In the genomic region with DNA sequence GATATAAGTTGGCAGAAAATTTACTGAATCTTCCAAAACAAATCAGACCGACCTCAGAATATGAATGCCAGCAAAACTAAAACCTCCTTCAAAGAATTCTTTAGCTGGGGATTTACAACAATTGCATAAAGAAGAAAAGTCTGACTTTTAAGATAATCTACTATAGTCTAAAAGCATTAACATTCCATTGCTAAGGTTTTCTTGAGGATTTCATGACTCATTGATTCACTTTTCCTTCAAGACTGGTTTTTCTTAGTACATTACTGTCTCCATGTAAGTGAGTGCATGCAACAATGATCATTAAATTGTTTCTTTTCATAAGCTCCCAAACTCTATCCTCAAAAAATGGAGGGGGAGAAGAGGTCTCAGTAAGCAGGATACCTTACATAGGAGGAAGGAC, we compare ENCODE assay signal across 14 cellular contexts. TPM values are rescaled to one million over a fixed set of nuclear protein-coding genes. Genes with fewer than 3 reads are reported as not detected.
A peak's percentile ranks its signal among the peaks of the same experiment; 100 is the strongest.
DNase-seq lines count a peak whose midpoint lies in the region; ATAC-seq, FAIRE-seq and TF ChIP-seq lines count a peak whose summit lies in the region.
"Had no signal": no experiment of that assay in that cellular context is flagged by ENCODE, and none has a peak within 500 bp of the region (broad histone marks: within the 10 kb centered on the region; RNA-seq: fewer than 3 reads in every experiment).

No MANE protein-coding gene starts in this region.

- 70% methylated on average over 1 of the region's 1 CpG for WGBS in HUES64
- 0% methylated on average over 1 of the region's 1 CpG for WGBS in mammary epithelial cell (ENCODE audit: low coverage, missing lambda C conversion rate)

- H3K27ac ChIP-seq in HUES64 (ENCODE audit: low read depth, low read length) = no peak overlapping the region
- peak overlapping the region; percentile 59 for H3K27ac ChIP-seq in mammary epithelial cell (ENCODE audit: insufficient read depth, low read depth, low read length)
- peak overlapping the region; percentile 93 for H3K27ac ChIP-seq in keratinocyte (ENCODE audit: control insufficient read depth, insufficient read depth, low read length)
- H3K27ac ChIP-seq: right lobe of liver had no signal

- peaks cover under 1% of the 10 kb centered on the region; the same call in 1 of the 2 replicates for H3K27me3 ChIP-seq in HUES64 (ENCODE audit: insufficient read depth, low read length)
- no peaks in the 10 kb centered on the region for H3K27me3 ChIP-seq in mammary epithelial cell (ENCODE audit: insufficient read depth, low read length)
- H3K27me3 ChIP-seq in keratinocyte (ENCODE audit: control insufficient read depth, extremely low read depth, insufficient read depth, low read length) = no peaks in the 10 kb centered on the region
- H3K27me3 ChIP-seq in BE2C = peaks cover 72% of the 10 kb centered on the region
- H3K27me3 ChIP-seq: right lobe of liver had no signal

- H3K4me1 ChIP-seq in HUES64 (ENCODE audit: insufficient read depth, low read length) = peaks cover 66% of the 10 kb centered on the region
- peaks cover 43% of the 10 kb centered on the region for H3K4me1 ChIP-seq in mammary epithelial cell (ENCODE audit: insufficient read depth, low read length)
- peaks cover 56% of the 10 kb centered on the region for H3K4me1 ChIP-seq in keratinocyte (ENCODE audit: control insufficient read depth, extremely low read depth, insufficient read depth, low read length)
- no peaks in the 10 kb centered on the region for H3K4me1 ChIP-seq in BE2C
- H3K4me1 ChIP-seq: right lobe of liver had no signal

- H3K4me2 ChIP-seq in mammary epithelial cell (ENCODE audit: insufficient read depth, low read depth, low read length) (peak overlapping the region; percentile 92), keratinocyte (ENCODE audit: control insufficient read depth, extremely low read depth, insufficient read depth, low read depth, low read length) (peak overlapping the region; percentile 95)

- H3K9me1 ChIP-seq in keratinocyte (ENCODE audit: control insufficient read depth, extremely low read depth, insufficient read depth, low read length) = no peaks in the 10 kb centered on the region

- H3K9me3 ChIP-seq in HUES64 (ENCODE audit: insufficient read depth, low read depth, low read length) (no peaks in the 10 kb centered on the region), mammary epithelial cell (replicated peaks; ENCODE audit: insufficient read depth, low read length) (no peaks in the 10 kb centered on the region), keratinocyte (ENCODE audit: control insufficient read depth, low read depth, low read length) (no peaks in the 10 kb centered on the region), BE2C (no peaks in the 10 kb centered on the region)
- H3K9me3 ChIP-seq: right lobe of liver had no signal

- dilution Hi-C loops in mammary epithelial cell (cut with HindIII; ENCODE audit: low sequenced_read_pairs) = loop anchor here (5.0 to 25.0 kb wide), 2 partner anchors 77 to 247 kb away; no protein-coding TSS in a partner anchor
- dilution Hi-C loops in keratinocyte (cut with MboI; ENCODE audit: extremely low pct_ligation_motif_present, low sequenced_read_pairs) = no loop called here

- peaks cover 10% of the 10 kb centered on the region for H3K27me3 Mint-ChIP-seq in type B pancreatic cell
- H3K27me3 Mint-ChIP-seq in activated T-cell treated with anti-CD3 and anti-CD28 coated beads, Interleukin-2, amount 50 U/mL, for 4 hours (ENCODE audit: low read depth) = peaks cover 57% of the 10 kb centered on the region

- peak overlapping the region; percentile 70 for H3K27ac Mint-ChIP-seq in type B pancreatic cell
- H3K27ac Mint-ChIP-seq: activated CD4-positive, alpha-beta T cell treated with anti-CD3 and anti-CD28 coated beads for 36 hours; stimulated activated naive CD8-positive, alpha-beta T cell treated with anti-CD3 and anti-CD28 coated beads, Interleukin-15, Interleukin-2, amounts not matched to agents 100 ng/mL and 50 ng/mL, for 24 hours; T-helper 17 cell had no signal

- H3K4me3 Mint-ChIP-seq in type B pancreatic cell = peak overlapping the region; percentile 96
- H3K4me3 Mint-ChIP-seq in activated T-cell treated with anti-CD3 and anti-CD28 coated beads, Interleukin-2, amount 50 U/mL, for 4 hours = no peak overlapping the region
- H3K4me3 Mint-ChIP-seq: activated CD4-positive, alpha-beta T cell treated with anti-CD3 and anti-CD28 coated beads for 36 hours; stimulated activated naive CD8-positive, alpha-beta T cell treated with anti-CD3 and anti-CD28 coated beads, Interleukin-15, Interleukin-2, amounts not matched to agents 100 ng/mL and 50 ng/mL, for 24 hours; T-helper 17 cell had no signal

- intact Hi-C loops in mammary epithelial cell (cut with micrococcal nuclease) = loop anchor here (2.0 to 10.0 kb wide), 4 partner anchors 35 to 601 kb away; no protein-coding TSS in a partner anchor

- no peak for TF ChIP-seq CTCF in mammary epithelial cell (conservative IDR thresholded peaks at IDR 0.05 in 1 of 2, IDR thresholded peaks at IDR 0.05 in 1 of 2; ENCODE audit: extremely low read depth in 1 of 2, insufficient read depth in 1 of 2, low read depth in 1 of 2, low read length in 2 of 2)
- no peak for TF ChIP-seq CTCF in keratinocyte (optimal IDR thresholded peaks at IDR 0.05 in 1 of 3, IDR thresholded peaks at IDR 0.05 in 1 of 3, conservative IDR thresholded peaks at IDR 0.05 in 1 of 3; ENCODE audit: extremely low read depth in 1 of 3, insufficient read depth in 2 of 3, low read length in 3 of 3)
- no peak for TF ChIP-seq CTCF in type B pancreatic cell (conservative IDR thresholded peaks at IDR 0.05)
- TF ChIP-seq CTCF in GM10248 (IDR thresholded peaks at IDR 0.05; ENCODE audit: control extremely low read depth, extremely low read depth, low read depth, missing control alignments) = no peak
- TF ChIP-seq CTCF in BE2C (IDR thresholded peaks at IDR 0.05; ENCODE audit: low read depth, low read length) = no peak

- H3K9ac ChIP-seq in HUES64 (ENCODE audit: low read depth, low read length) = peak overlapping the region; percentile 17; the same call in 1 of the 2 replicates
- H3K9ac ChIP-seq in mammary epithelial cell (ENCODE audit: insufficient read depth, low read length) = peak overlapping the region; percentile 20
- no peak overlapping the region for H3K9ac ChIP-seq in keratinocyte (ENCODE audit: control insufficient read depth, extremely low read depth, insufficient read depth, low read length)

- H4K20me1 ChIP-seq in mammary epithelial cell (ENCODE audit: insufficient read depth, low read length) = no peaks in the 10 kb centered on the region
- no peaks in the 10 kb centered on the region for H4K20me1 ChIP-seq in keratinocyte (ENCODE audit: control insufficient read depth, extremely low read depth, insufficient read depth, low read length)

- CTCF ChIA-PET in mammary epithelial cell (lab: Charles Lee; ENCODE audit: low non-redundant PET) (no interaction called here), GM10248 (lab: Yijun Ruan, JAX) (interaction anchor here (2.0 kb wide), 1 partner anchor 9 kb away, joined by 5 read pairs; no protein-coding TSS in a partner anchor)

- H3K4me1 Mint-ChIP-seq in type B pancreatic cell (ENCODE audit: unreplicated experiment) = peaks cover 55% of the 10 kb centered on the region
- peaks cover 10% of the 10 kb centered on the region for H3K4me1 Mint-ChIP-seq in activated T-cell treated with anti-CD3 and anti-CD28 coated beads, Interleukin-2, amount 50 U/mL, for 4 hours (ENCODE audit: low read depth)

- H3K4me3 ChIP-seq in HUES64 (ENCODE audit: low read length) (peak overlapping the region; percentile 92), mammary epithelial cell (replicated peaks in 1 of 3; ENCODE audit: insufficient read depth in 1 of 3, low read depth in 2 of 3, low read length in 3 of 3) (peak overlapping the region in 2 of 3 experiments; percentile 73 to 90), keratinocyte (ENCODE audit: control insufficient read depth in 2 of 3, extremely low read depth in 1 of 3, insufficient read depth in 2 of 3, low read depth in 1 of 3, low read length in 3 of 3) (peak overlapping the region in 1 of 3 experiments; percentile 11), BE2C (ENCODE audit: low read depth, low read length) (no peak overlapping the region)
- H3K4me3 ChIP-seq: right lobe of liver had no signal

- H3K79me2 ChIP-seq in mammary epithelial cell (ENCODE audit: insufficient read depth, low read length) = peaks cover 73% of the 10 kb centered on the region
- H3K79me2 ChIP-seq in keratinocyte (ENCODE audit: control insufficient read depth, insufficient read depth, low read length) = peaks cover 32% of the 10 kb centered on the region

- no TSS peak for BruUV-seq in mammary epithelial cell (replicated peaks; lab: Mats Ljungman, UMichigan)

- peak; percentile 75 for FAIRE-seq in keratinocyte (lab: Jason Lieb, UNC)

- POLR2A ChIA-PET in GM10248 (lab: Yijun Ruan, JAX) = no interaction called here

- no peaks in the 10 kb centered on the region for H3K36me3 Mint-ChIP-seq in type B pancreatic cell
- H3K36me3 Mint-ChIP-seq in activated T-cell treated with anti-CD3 and anti-CD28 coated beads, Interleukin-2, amount 50 U/mL, for 4 hours (ENCODE audit: insufficient read depth) = no peaks in the 10 kb centered on the region

- in situ Hi-C loops in mammary epithelial cell (cut with MboI; ENCODE audit: low sequenced_read_pairs in 2 of 2) = loop anchor here in 1 of 2 donors (25.0 kb wide), 2 partner anchors 247 to 453 kb away; no protein-coding TSS in a partner anchor

- H3K9me3 Mint-ChIP-seq in type B pancreatic cell = no peaks in the 10 kb centered on the region
- no peaks in the 10 kb centered on the region for H3K9me3 Mint-ChIP-seq in activated T-cell treated with anti-CD3 and anti-CD28 coated beads, Interleukin-2, amount 50 U/mL, for 4 hours
- H3K9me3 Mint-ChIP-seq: stimulated activated naive CD8-positive, alpha-beta T cell treated with anti-CD3 and anti-CD28 coated beads, Interleukin-15, Interleukin-2, amounts not matched to agents 100 ng/mL and 50 ng/mL, for 24 hours had no signal

- no peak for ATAC-seq in activated T-cell treated with anti-CD3 and anti-CD28 coated beads, Interleukin-2, amount 50 U/mL, for 4 hours
- ATAC-seq: activated CD4-positive, alpha-beta T cell treated with anti-CD3 and anti-CD28 coated beads for 36 hours; Panc1; right lobe of liver; T-helper 17 cell had no signal

- no peaks in the 10 kb centered on the region; the same call in 1 of the 2 replicates for H3K36me3 ChIP-seq in HUES64 (ENCODE audit: insufficient read depth, low read length)
- no peaks in the 10 kb centered on the region for H3K36me3 ChIP-seq in mammary epithelial cell (ENCODE audit: insufficient read depth, low read length)
- no peaks in the 10 kb centered on the region for H3K36me3 ChIP-seq in keratinocyte (ENCODE audit: control insufficient read depth in 2 of 2, extremely low read depth in 1 of 2, insufficient read depth in 2 of 2, low read length in 2 of 2)
- no peaks in the 10 kb centered on the region for H3K36me3 ChIP-seq in BE2C
- H3K36me3 ChIP-seq: right lobe of liver had no signal

- no peak overlapping the region for H2AFZ ChIP-seq in mammary epithelial cell (ENCODE audit: low read depth, low read length)
- no peak overlapping the region for H2AFZ ChIP-seq in keratinocyte (ENCODE audit: control insufficient read depth, low read length)

- DNase-seq in mammary epithelial cell (peak; percentile 52), keratinocyte (ENCODE audit: low read depth, low spot score) (no peak), type B pancreatic cell (ENCODE audit: extremely low spot score, unreplicated experiment) (no peak), GM10248 (ENCODE audit: extremely low spot score) (no peak), NCI-H187 (lab: John Stamatoyannopoulos, UW) (no peak), BE2C (no peak)
- no peak for DNase-seq in activated T-cell treated with anti-CD3 and anti-CD28 coated beads, Interleukin-2, amount 50 U/mL, for 4 hours
- DNase-seq: activated CD4-positive, alpha-beta T cell treated with anti-CD3 and anti-CD28 coated beads for 36 hours; NCI-H146; right lobe of liver; T-helper 17 cell had no signal

RNA-seq across cellular contexts. Expression of a gene that starts 3.1 kb away (rescaled TPM):
- 20.6 TPM for polyA plus RNA-seq in HUES64 (2013, experiment 1 of 2)
- polyA plus RNA-seq in HUES64 (2013, experiment 2 of 2) = 24.7 TPM
- total RNA-seq in mammary epithelial cell (10 to 100 TPM in 1 of 2 donors, 1 to 10 TPM in 1; 6.3 to 26.2 TPM), type B pancreatic cell (ENCODE audit: low replicate concordance) (58.0 and 141 TPM in 2 replicates)
- polyA plus RNA-seq in mammary epithelial cell (4.3 TPM), keratinocyte (2.0 to 3.7 TPM (median 3.6 TPM) in 3 replicates)
- polyA minus RNA-seq in mammary epithelial cell (44.0 TPM), keratinocyte (14.7 to 24.0 TPM (median 15.6 TPM) in 3 replicates)
- polyA plus RNA-seq in keratinocyte (2011; ENCODE audit: low read depth) = 2.1 TPM
- polyA plus RNA-seq in keratinocyte (2011; cell fraction: cytosol; rRNA removed) = 4.2 and 4.3 TPM in 2 replicates
- 10.5 and 13.0 TPM in 2 replicates for polyA plus RNA-seq in keratinocyte (2011; cell fraction: nucleus; rRNA removed)
- polyA plus RNA-seq in keratinocyte (2012; ENCODE audit: low replicate concordance) = 3.5 and 5.1 TPM in 2 replicates
- polyA minus RNA-seq in keratinocyte (2011; cell fraction: cytosol; rRNA and poly(A)+ RNA removed) = 8.2 TPM
- polyA minus RNA-seq in keratinocyte (2011; cell fraction: nucleus; rRNA and poly(A)+ RNA removed) = 13.1 and 21.2 TPM in 2 replicates
- under 1 TPM; 0.03 to 0.24 (median 0.13) TPM for total RNA-seq in activated T-cell treated with anti-CD3 and anti-CD28 coated beads, Interleukin-2, amount 50 U/mL, for 4 hours
- polyA plus RNA-seq in BE2C (2012; ENCODE audit: insufficient read depth, insufficient read length, low read depth) = not detected

Comparison
In these comparisons a context has a peak if more than half of its experiments do, and no peak if none do; other contexts are left out.
1. RNA of a gene that starts 3.1 kb away (total RNA-seq): 58.0 to 141 TPM in type B pancreatic cell and 6.3 to 26.2 TPM in mammary epithelial cell; 0.03 to 0.24 TPM in activated T-cell treated with anti-CD3 and anti-CD28 coated beads, Interleukin-2, amount 50 U/mL, for 4 hours; every median in the first group is over 4 times any median in the second.